In genomic region chr5:65199988-65200668, GRCh38 we compare ENCODE assay signal across 15 cellular contexts.
A peak's percentile ranks its signal among the peaks of the same experiment; 100 is the strongest.
DNase-seq lines count a peak whose midpoint lies in the region; ATAC-seq and TF ChIP-seq lines count a peak whose summit lies in the region.
"Had no signal": no experiment of that assay in that cellular context is flagged by ENCODE, and none has a peak within 500 bp of the region (broad histone marks: within the 10 kb centered on the region; RNA-seq: fewer than 3 reads in every experiment).

No MANE protein-coding gene starts in this region.

- CTCF ChIA-PET in MCF 10A (lab: Yijun Ruan, JAX): no interaction called here
- CTCF ChIA-PET in Caco-2 (lab: Charles Lee): no interaction called here

- H3K4me3 ChIP-seq in breast epithelium (no peak overlapping the region), foreskin fibroblast (ENCODE audit: low read depth in 1 of 2, low read length in 2 of 2) (no peak overlapping the region), mucosa of descending colon (no peak overlapping the region), Caco-2 (ENCODE audit: low read depth, low read length) (no peak overlapping the region)
- H3K4me3 ChIP-seq: transverse colon had no signal

- no peaks in the 10 kb centered on the region for H3K27me3 Mint-ChIP-seq in MCF 10A (ENCODE audit: insufficient read depth, unreplicated experiment)
- peaks cover 6% of the 10 kb centered on the region for H3K27me3 Mint-ChIP-seq in Caco-2 (ENCODE audit: insufficient read depth, unreplicated experiment)

- H3K27ac Mint-ChIP-seq in MCF 10A (ENCODE audit: low read depth, unreplicated experiment): peak overlapping the region; percentile 88
- H3K27ac Mint-ChIP-seq in Caco-2 (ENCODE audit: unreplicated experiment): no peak overlapping the region
- H3K27ac Mint-ChIP-seq: activated CD4-positive, alpha-beta T cell treated with anti-CD3 and anti-CD28 coated beads, Interleukin-2, amount 10 ng/mL, durations not matched to agents 24 days and 14 days; activated T-helper 1 cell treated with anti-CD3 and anti-CD28 coated beads, Interleukin-12 subunit alpha, Interleukin-12 subunit beta, Interleukin-2, Interleukin-4 antibody, amounts not matched to agents 30 ng/mL and 10 ng/mL and 1 ng/mL, durations not matched to agents 14 hours and 24 hours and 36 hours had no signal

- H3K9me3 Mint-ChIP-seq in MCF 10A (ENCODE audit: unreplicated experiment) (peaks cover 12% of the 10 kb centered on the region), Caco-2 (ENCODE audit: unreplicated experiment) (no peaks in the 10 kb centered on the region)
- H3K9me3 Mint-ChIP-seq: activated CD4-positive, alpha-beta T cell treated with anti-CD3 and anti-CD28 coated beads, Interleukin-2, amount 10 ng/mL, durations not matched to agents 24 days and 14 days; activated T-helper 1 cell treated with anti-CD3 and anti-CD28 coated beads, Interleukin-12 subunit alpha, Interleukin-12 subunit beta, Interleukin-2, Interleukin-4 antibody, amounts not matched to agents 30 ng/mL and 10 ng/mL and 1 ng/mL, durations not matched to agents 14 hours and 24 hours and 36 hours had no signal

- H3K36me3 ChIP-seq in breast epithelium (no peaks in the 10 kb centered on the region), mucosa of descending colon (ENCODE audit: low read depth) (no peaks in the 10 kb centered on the region), Caco-2 (ENCODE audit: control insufficient read depth, insufficient read depth, low read length) (no peaks in the 10 kb centered on the region)
- H3K36me3 ChIP-seq: transverse colon had no signal

- H3K36me3 Mint-ChIP-seq in MCF 10A (ENCODE audit: insufficient read depth, unreplicated experiment): no peaks in the 10 kb centered on the region
- no peaks in the 10 kb centered on the region for H3K36me3 Mint-ChIP-seq in Caco-2 (ENCODE audit: insufficient read depth, unreplicated experiment)

- BruUV-seq in MCF 10A (replicated peaks; lab: Mats Ljungman, UMichigan): no TSS peak
- no TSS peak for BruUV-seq in Caco-2 (replicated peaks; lab: Mats Ljungman, UMichigan)

- TF ChIP-seq POLR2A in breast epithelium (IDR thresholded peaks at IDR 0.05): no peak

- POLR2A ChIA-PET in MCF 10A (lab: Yijun Ruan, JAX) (interaction anchor here (0.8 kb wide), 2 partner anchors 11 to 281 kb away, joined by 3 read pairs; no protein-coding TSS in a partner anchor), Caco-2 (lab: Charles Lee) (no interaction called here)

- H3K4me1 ChIP-seq in breast epithelium (no peaks in the 10 kb centered on the region), mucosa of descending colon (ENCODE audit: low read depth) (no peaks in the 10 kb centered on the region), Caco-2 (no peaks in the 10 kb centered on the region)
- H3K4me1 ChIP-seq: parathyroid adenoma, transverse colon had no signal

- no peak for ATAC-seq in mucosa of descending colon

- H3K9me3 ChIP-seq in breast epithelium: no peaks in the 10 kb centered on the region
- no peaks in the 10 kb centered on the region for H3K9me3 ChIP-seq in mucosa of descending colon
- no peaks in the 10 kb centered on the region for H3K9me3 ChIP-seq in Caco-2
- H3K9me3 ChIP-seq: transverse colon had no signal

- H3K27ac ChIP-seq in breast epithelium: no peak overlapping the region
- H3K27ac ChIP-seq: 22Rv1, parathyroid adenoma, transverse colon had no signal

- TF ChIP-seq CTCF in MCF 10A (IDR thresholded peaks at IDR 0.05; ENCODE audit: unreplicated experiment) (no peak), breast epithelium (IDR thresholded peaks at IDR 0.05) (no peak), foreskin fibroblast (IDR thresholded peaks at IDR 0.05; ENCODE audit: low read depth, low read length) (no peak), mucosa of descending colon (IDR thresholded peaks at IDR 0.05) (no peak), Caco-2 (IDR thresholded peaks at IDR 0.05; ENCODE audit: insufficient read depth in 1 of 2, low read depth in 1 of 2, low read length in 1 of 2, severe bottlenecking in 1 of 2, unreplicated experiment in 1 of 2) (no peak)

- H3K4me3 Mint-ChIP-seq in MCF 10A (ENCODE audit: unreplicated experiment): no peak overlapping the region
- no peak overlapping the region for H3K4me3 Mint-ChIP-seq in Caco-2 (ENCODE audit: unreplicated experiment)
- H3K4me3 Mint-ChIP-seq: activated CD4-positive, alpha-beta T cell treated with anti-CD3 and anti-CD28 coated beads, Interleukin-2, amount 10 ng/mL, durations not matched to agents 24 days and 14 days; activated T-helper 1 cell treated with anti-CD3 and anti-CD28 coated beads, Interleukin-12 subunit alpha, Interleukin-12 subunit beta, Interleukin-2, Interleukin-4 antibody, amounts not matched to agents 30 ng/mL and 10 ng/mL and 1 ng/mL, durations not matched to agents 14 hours and 24 hours and 36 hours had no signal

- peaks cover 46% of the 10 kb centered on the region for H3K4me1 Mint-ChIP-seq in MCF 10A (ENCODE audit: insufficient read depth, unreplicated experiment)
- no peaks in the 10 kb centered on the region for H3K4me1 Mint-ChIP-seq in Caco-2 (ENCODE audit: low read depth, unreplicated experiment)
- H3K4me1 Mint-ChIP-seq: activated CD4-positive, alpha-beta T cell treated with anti-CD3 and anti-CD28 coated beads, Interleukin-2, amount 10 ng/mL, durations not matched to agents 24 days and 14 days had no signal

- intact Hi-C loops in MCF 10A (cut with micrococcal nuclease): loop anchor here (10.0 kb wide), 1 partner anchor 245 kb away; no protein-coding TSS in a partner anchor
- intact Hi-C loops in breast epithelium (cut with DNase I; ENCODE audit: low total_unique reads): no loop called here
- intact Hi-C loops in mucosa of descending colon (cut with DNase I, micrococcal nuclease): no loop called here
- intact Hi-C loops in Caco-2 (cut with micrococcal nuclease; ENCODE audit: unreplicated experiment): no loop called here

- H3K27me3 ChIP-seq in breast epithelium: no peaks in the 10 kb centered on the region
- no peaks in the 10 kb centered on the region for H3K27me3 ChIP-seq in Caco-2 (replicated peaks; ENCODE audit: control insufficient read depth, insufficient read depth, low read length)
- H3K27me3 ChIP-seq: transverse colon had no signal

- DNase-seq in MCF 10A (ENCODE audit: unreplicated experiment) (no peak), breast epithelium (ENCODE audit: low spot score in 2 of 2) (no peak), astrocyte of the hippocampus (ENCODE audit: low read depth, low spot score) (peak; percentile 64), foreskin fibroblast (peak; percentile 64 to 82), mucosa of descending colon (no peak), Caco-2 (no peak), NCI-H128 (lab: John Stamatoyannopoulos, UW; ENCODE audit: unreplicated experiment) (no peak)
- DNase-seq in activated T-cell treated with anti-CD3 and anti-CD28 coated beads, Interleukin-2, amount 50 U/mL, for 48 hours: no peak
- DNase-seq: activated CD4-positive, alpha-beta T cell treated with anti-CD3 and anti-CD28 coated beads, Interleukin-2, amount 10 ng/mL, durations not matched to agents 24 days and 14 days; aorta; mesendoderm; transverse colon had no signal

Comparison
In these comparisons a context has a peak if more than half of its experiments do, and no peak if none do; other contexts are left out.
1. DNase-seq: peak in astrocyte of the hippocampus (single experiment) and foreskin fibroblast (2 of 2); none in MCF 10A (single experiment), breast epithelium (0 of 2), mucosa of descending colon (0 of 3), Caco-2 (0 of 2), activated T-cell treated with anti-CD3 and anti-CD28 coated beads, Interleukin-2, amount 50 U/mL, for 48 hours (0 of 2) and NCI-H128 (single experiment).